1 cellular context compared by ENCODE assay signal in the genomic region with DNA sequence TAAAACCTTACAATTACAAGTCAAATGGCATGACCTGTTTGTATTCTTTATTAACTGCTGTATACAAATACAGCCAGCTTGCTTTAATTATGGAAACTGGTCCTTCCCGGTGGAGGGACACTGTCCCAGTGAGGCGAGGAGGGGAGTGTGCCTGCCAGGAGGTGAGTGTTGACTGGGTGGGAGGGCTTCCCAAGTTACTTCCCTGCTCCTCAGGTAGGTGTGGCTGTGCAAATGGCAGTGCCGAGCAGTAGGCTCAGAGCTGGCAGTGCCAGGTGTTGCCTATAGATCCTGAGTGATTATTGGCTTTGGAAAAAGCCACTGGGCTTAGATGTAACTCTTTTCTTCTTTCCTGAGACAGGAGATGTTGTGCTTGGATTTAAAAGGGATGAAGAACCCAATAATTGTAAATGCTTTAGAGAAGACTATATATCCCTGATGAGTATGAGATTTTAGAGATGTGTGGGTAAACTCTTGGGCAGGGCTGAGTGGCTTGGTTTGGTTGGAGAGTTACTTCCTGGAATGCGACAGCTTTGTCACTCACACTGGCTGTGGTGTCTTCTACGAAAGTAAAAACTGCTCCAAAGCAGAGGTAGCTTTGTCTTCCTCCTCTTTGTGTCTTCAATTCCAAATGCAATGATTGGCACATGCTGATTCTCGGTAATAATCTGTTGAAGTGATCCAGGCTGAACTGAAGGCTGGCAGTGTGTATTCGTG.
TF ChIP-seq lines count a peak whose summit lies in the region.

No MANE protein-coding gene starts in this region.

TF ChIP-seq in endothelial cell of umbilical vein, 7 proteins besides CTCF, POLR2A, EP300 and RAD21:
- no peak for TF ChIP-seq EZH2 (IDR thresholded peaks at IDR 0.05; ENCODE audit: borderline replicate concordance, low read depth, low read length, severe bottlenecking)
- no peak for TF ChIP-seq POLR2AphosphoS5 (IDR thresholded peaks at IDR 0.05; ENCODE audit: insufficient read depth, low read depth, low read length)
- no peak for TF ChIP-seq JUN (IDR thresholded peaks at IDR 0.05; ENCODE audit: borderline replicate concordance, insufficient read depth, insufficient read length, low read depth)
- TF ChIP-seq MAX (IDR thresholded peaks at IDR 0.05; ENCODE audit: insufficient read depth, insufficient read length) = no peak
